ENCODE assay signal across 1 cellular context in the genomic region with DNA sequence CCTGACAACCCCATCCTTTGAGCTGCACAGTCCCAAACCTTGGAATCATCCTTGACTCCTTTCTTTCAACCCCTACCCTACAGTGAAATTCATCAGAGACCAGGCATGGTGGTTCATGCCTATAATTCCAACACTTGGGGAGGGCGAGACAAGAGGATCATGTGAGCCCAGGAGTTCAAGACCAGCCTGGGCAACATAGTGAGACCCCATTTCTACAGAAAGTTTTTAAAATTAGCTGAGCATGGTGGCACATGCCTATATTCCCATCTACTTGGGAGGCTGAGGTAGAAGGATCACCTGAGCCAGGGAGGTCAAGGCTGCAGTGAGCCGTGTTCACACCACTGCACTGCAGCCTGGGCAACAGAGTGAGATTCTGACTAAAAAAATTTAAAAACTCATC.
TF ChIP-seq lines count a peak whose summit lies in the region.

No MANE protein-coding gene starts in this region.

TF ChIP-seq in HEK293, 187 proteins besides CTCF, POLR2A, EP300 and RAD21 (continued from another document):
- TF ChIP-seq, protein P1, sequence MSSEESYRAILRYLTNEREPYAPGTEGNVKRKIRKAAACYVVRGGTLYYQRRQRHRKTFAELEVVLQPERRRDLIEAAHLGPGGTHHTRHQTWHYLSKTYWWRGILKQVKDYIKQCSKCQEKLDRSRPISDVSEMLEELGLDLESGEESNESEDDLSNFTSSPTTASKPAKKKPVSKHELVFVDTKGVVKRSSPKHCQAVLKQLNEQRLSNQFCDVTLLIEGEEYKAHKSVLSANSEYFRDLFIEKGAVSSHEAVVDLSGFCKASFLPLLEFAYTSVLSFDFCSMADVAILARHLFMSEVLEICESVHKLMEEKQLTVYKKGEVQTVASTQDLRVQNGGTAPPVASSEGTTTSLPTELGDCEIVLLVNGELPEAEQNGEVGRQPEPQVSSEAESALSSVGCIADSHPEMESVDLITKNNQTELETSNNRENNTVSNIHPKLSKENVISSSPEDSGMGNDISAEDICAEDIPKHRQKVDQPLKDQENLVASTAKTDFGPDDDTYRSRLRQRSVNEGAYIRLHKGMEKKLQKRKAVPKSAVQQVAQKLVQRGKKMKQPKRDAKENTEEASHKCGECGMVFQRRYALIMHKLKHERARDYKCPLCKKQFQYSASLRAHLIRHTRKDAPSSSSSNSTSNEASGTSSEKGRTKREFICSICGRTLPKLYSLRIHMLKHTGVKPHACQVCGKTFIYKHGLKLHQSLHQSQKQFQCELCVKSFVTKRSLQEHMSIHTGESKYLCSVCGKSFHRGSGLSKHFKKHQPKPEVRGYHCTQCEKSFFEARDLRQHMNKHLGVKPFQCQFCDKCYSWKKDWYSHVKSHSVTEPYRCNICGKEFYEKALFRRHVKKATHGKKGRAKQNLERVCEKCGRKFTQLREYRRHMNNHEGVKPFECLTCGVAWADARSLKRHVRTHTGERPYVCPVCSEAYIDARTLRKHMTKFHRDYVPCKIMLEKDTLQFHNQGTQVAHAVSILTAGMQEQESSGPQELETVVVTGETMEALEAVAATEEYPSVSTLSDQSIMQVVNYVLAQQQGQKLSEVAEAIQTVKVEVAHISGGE (tag by site-specific recombination; conservative IDR thresholded peaks at IDR 0.05; ENCODE audit: low read depth): no peak
